ENCODE assay signal across 18 cellular contexts in genomic region chr3:119604878-119605277, GRCh38. TPM values are rescaled to one million over a fixed set of nuclear protein-coding genes. Genes with fewer than 3 reads are reported as not detected.
DNase-seq lines count a peak whose midpoint lies in the region; ATAC-seq and TF ChIP-seq lines count a peak whose summit lies in the region.
"Had no signal": no experiment of that assay in that cellular context is flagged by ENCODE, and none has a peak within 500 bp of the region (broad histone marks: within the 10 kb centered on the region; RNA-seq: fewer than 3 reads in every experiment).

No MANE protein-coding gene starts in this region.

- peaks cover 17% of the 10 kb centered on the region for H3K27me3 Mint-ChIP-seq in activated CD4-positive, alpha-beta memory T cell treated with anti-CD3 and anti-CD28 coated beads, Interleukin-2, amount 10 ng/mL, durations not matched to agents 7 days and 5 days

- TF ChIP-seq POLR2A in right lobe of liver (IDR thresholded peaks at IDR 0.05): no peak

- TF ChIP-seq CTCF in astrocyte of the spinal cord (IDR thresholded peaks at IDR 0.05; ENCODE audit: low read depth, low read length): no peak
- TF ChIP-seq CTCF in right lobe of liver (IDR thresholded peaks at IDR 0.05): no peak
- TF ChIP-seq CTCF in GM10266 (IDR thresholded peaks at IDR 0.05; ENCODE audit: control insufficient read depth, insufficient read depth, low read depth, missing control alignments): no peak

- H3K4me1 ChIP-seq in right lobe of liver: no peaks in the 10 kb centered on the region

- POLR2A ChIA-PET in activated CD4-positive, alpha-beta memory T cell treated with anti-CD3 and anti-CD28 coated beads, Interleukin-2, amount 10 ng/mL, durations not matched to agents 7 days and 5 days (lab: Charles Lee): no interaction called here

- WGBS in right lobe of liver (ENCODE audit: insufficient coverage, low coverage, low lambda C conversion rate, missing lambda C conversion rate): no CpG with 5 or more reads among the region's 1 CpG

- H3K4me1 Mint-ChIP-seq in activated CD4-positive, alpha-beta memory T cell treated with anti-CD3 and anti-CD28 coated beads, Interleukin-2, amount 10 ng/mL, durations not matched to agents 7 days and 5 days: peaks cover 25% of the 10 kb centered on the region

- in situ Hi-C loops in astrocyte of the spinal cord (cut with HindIII; ENCODE audit: low sequenced_read_pairs): no loop called here

- DNase-seq in ELR (ENCODE audit: low read depth): peak; percentile 70
- DNase-seq in LHCN-M2 (ENCODE audit: low read depth): peak; percentile 73
- DNase-seq in astrocyte of the spinal cord (ENCODE audit: low read depth, low spot score): peak; percentile 75
- peak; percentile 54 for DNase-seq in kidney glomerular epithelial cell (lab: John Stamatoyannopoulos, UW)
- DNase-seq in SIG-M5 (lab: John Stamatoyannopoulos, UW): no peak
- no peak for DNase-seq in activated CD4-positive, alpha-beta memory T cell treated with anti-CD3 and anti-CD28 coated beads, Interleukin-2, amount 10 ng/mL, durations not matched to agents 7 days and 5 days
- no peak for DNase-seq in right lobe of liver
- DNase-seq in GM10266 (ENCODE audit: extremely low spot score): no peak
- DNase-seq: activated CD4-positive, CD25-positive, alpha-beta regulatory T cell treated with anti-CD3 and anti-CD28 coated beads, Interleukin-2, amount 50 U/mL, for 72 hours; dorsolateral prefrontal cortex; NCI-H1417 treated with DMSO at 0.1 percent for 48 hours; stimulated activated CD4-positive, alpha-beta T cell treated with anti-CD3 and anti-CD28 coated beads, Interleukin-2, amount 100 ng/mL, for 24 hours; stimulated activated CD8-positive, alpha-beta memory T cell treated with anti-CD3 and anti-CD28 coated beads, Interleukin-4, amount 100 ng/mL, for 48 hours; SW 1271; trophoblast cell had no signal

- H3K27me3 ChIP-seq in right lobe of liver: no peaks in the 10 kb centered on the region
- H3K27me3 ChIP-seq: BLaER1 treated with 17β-estradiol and CSF1 and Interleukin-3, amounts not matched to agents 10 nM and 100 nM had no signal

- no peak overlapping the region for H3K27ac Mint-ChIP-seq in activated CD4-positive, alpha-beta memory T cell treated with anti-CD3 and anti-CD28 coated beads, Interleukin-2, amount 10 ng/mL, durations not matched to agents 7 days and 5 days

- no peak overlapping the region for H3K4me3 Mint-ChIP-seq in activated CD4-positive, alpha-beta memory T cell treated with anti-CD3 and anti-CD28 coated beads, Interleukin-2, amount 10 ng/mL, durations not matched to agents 7 days and 5 days

- CTCF ChIA-PET in activated CD4-positive, alpha-beta memory T cell treated with anti-CD3 and anti-CD28 coated beads, Interleukin-2, amount 10 ng/mL, durations not matched to agents 7 days and 5 days (lab: Charles Lee): no interaction called here

- H3K36me3 Mint-ChIP-seq in activated CD4-positive, alpha-beta memory T cell treated with anti-CD3 and anti-CD28 coated beads, Interleukin-2, amount 10 ng/mL, durations not matched to agents 7 days and 5 days (ENCODE audit: low read depth): no peaks in the 10 kb centered on the region

- H3K4me3 ChIP-seq in astrocyte of the spinal cord (ENCODE audit: low read depth, low read length) (no peak overlapping the region), right lobe of liver (no peak overlapping the region)
- H3K4me3 ChIP-seq: BLaER1 treated with 17β-estradiol and CSF1 and Interleukin-3, amounts not matched to agents 10 nM and 100 nM; dorsolateral prefrontal cortex had no signal

- H3K27ac ChIP-seq in right lobe of liver: no peak overlapping the region
- H3K27ac ChIP-seq: BLaER1 treated with 17β-estradiol and CSF1 and Interleukin-3, amounts not matched to agents 10 nM and 100 nM; dorsolateral prefrontal cortex had no signal

- H3K9me3 Mint-ChIP-seq in activated CD4-positive, alpha-beta memory T cell treated with anti-CD3 and anti-CD28 coated beads, Interleukin-2, amount 10 ng/mL, durations not matched to agents 7 days and 5 days: no peaks in the 10 kb centered on the region

- H3K36me3 ChIP-seq in right lobe of liver: no peaks in the 10 kb centered on the region
- H3K36me3 ChIP-seq: BLaER1 treated with 17β-estradiol and CSF1 and Interleukin-3, amounts not matched to agents 10 nM and 100 nM had no signal

- intact Hi-C loops in right lobe of liver (cut with DNase I): no loop called here

- H3K9me3 ChIP-seq in right lobe of liver: no peaks in the 10 kb centered on the region
- H3K9me3 ChIP-seq: BLaER1 treated with 17β-estradiol and CSF1 and Interleukin-3, amounts not matched to agents 10 nM and 100 nM had no signal

- no peak for ATAC-seq in right lobe of liver

RNA-seq across cellular contexts. Expression of gene PLA1A, which starts 7.2 kb away (rescaled TPM):
- total RNA-seq in LHCN-M2 (2014; rRNA removed) (0.13 TPM in 1 of 2 replicates, not detected in the other), right lobe of liver (10 to 100 TPM in 5 of 6 experiments, 1 to 10 TPM in 1; 9.9 to 30.2 (median 15.9) TPM)
- polyA plus RNA-seq in LHCN-M2 (2012): 0.09 TPM
- under 1 TPM in 1 of 2 experiments, not detected in 1; 0.25 TPM for total RNA-seq in activated CD4-positive, alpha-beta memory T cell treated with anti-CD3 and anti-CD28 coated beads, Interleukin-2, amount 10 ng/mL, durations not matched to agents 7 days and 5 days
- total RNA-seq: NCI-H460 had no signal
- polyA plus RNA-seq: neural cell had no signal

RNA-seq across cellular contexts. Expression of gene ADPRH, which starts 25.6 kb away (rescaled TPM):
- total RNA-seq in LHCN-M2 (2014; rRNA removed): 13.3 and 14.7 TPM in 2 replicates
- 10.7 TPM for polyA plus RNA-seq in LHCN-M2 (2012)
- 1 to 10 TPM; 8.6 to 8.8 TPM for total RNA-seq in activated CD4-positive, alpha-beta memory T cell treated with anti-CD3 and anti-CD28 coated beads, Interleukin-2, amount 10 ng/mL, durations not matched to agents 7 days and 5 days
- 1 to 10 TPM; 2.5 to 3.8 (median 2.8) TPM for total RNA-seq in right lobe of liver

RNA-seq across cellular contexts. Expression of gene CD80, which starts 45.5 kb away (rescaled TPM):
- total RNA-seq in LHCN-M2 (2014; rRNA removed): not detected in 2 replicates
- polyA plus RNA-seq in LHCN-M2 (2012): not detected
- total RNA-seq in activated CD4-positive, alpha-beta memory T cell treated with anti-CD3 and anti-CD28 coated beads, Interleukin-2, amount 10 ng/mL, durations not matched to agents 7 days and 5 days: 10 to 100 TPM; 27.1 to 29.5 TPM
- 1 to 10 TPM in 2 of 6 experiments, under 1 TPM in 4; 0.26 to 1.3 (median 0.51) TPM for total RNA-seq in right lobe of liver
- total RNA-seq: NCI-H460 had no signal
- polyA plus RNA-seq: neural cell had no signal

RNA-seq across cellular contexts. Expression of gene POPDC2, which starts 55.5 kb away (rescaled TPM):
- total RNA-seq in LHCN-M2 (2014; rRNA removed) (1.1 TPM in 1 of 2 replicates, not detected in the other), right lobe of liver (under 1 TPM; 0.43 to 0.92 (median 0.68) TPM)
- 0.43 TPM for polyA plus RNA-seq in LHCN-M2 (2012)
- total RNA-seq in activated CD4-positive, alpha-beta memory T cell treated with anti-CD3 and anti-CD28 coated beads, Interleukin-2, amount 10 ng/mL, durations not matched to agents 7 days and 5 days: 1 to 10 TPM; 2.4 to 3.2 TPM
- total RNA-seq: NCI-H460 had no signal

Comparison
In these comparisons a context has a peak if more than half of its experiments do, and no peak if none do; other contexts are left out.
1. DNase-seq: peak in ELR (single experiment), LHCN-M2 (single experiment), astrocyte of the spinal cord (single experiment) and kidney glomerular epithelial cell (single experiment); none in SIG-M5 (single experiment), activated CD4-positive, alpha-beta memory T cell treated with anti-CD3 and anti-CD28 coated beads, Interleukin-2, amount 10 ng/mL, durations not matched to agents 7 days and 5 days (single experiment), right lobe of liver (0 of 3) and GM10266 (single experiment).
2. RNA of gene CD80, which starts 45.5 kb away (total RNA-seq): 27.1 to 29.5 TPM in activated CD4-positive, alpha-beta memory T cell treated with anti-CD3 and anti-CD28 coated beads, Interleukin-2, amount 10 ng/mL, durations not matched to agents 7 days and 5 days; 0.26 to 1.3 TPM in right lobe of liver and not detected in LHCN-M2; every median in the first group is over 10 times any median in the second.